In genomic region chr2:117257369-117257768, GRCh38 we compare ENCODE assay signal across 35 cellular contexts.
"Had no signal": no experiment of that assay in that cellular context is flagged by ENCODE, and none has a peak within 500 bp of the region (broad histone marks: within the 10 kb centered on the region; RNA-seq: fewer than 3 reads in every experiment).

No MANE protein-coding gene starts in this region.

- H3K36me3 ChIP-seq: MG63 had no signal

- H3K9me3 ChIP-seq: MG63 had no signal

- DNase-seq: Karpas-422, Kasumi-1, MG63, MM.1S, MV-4-11, NCI-H1048, NCI-H1092, NCI-H1092 treated with DMSO at 0.1 percent for 48 hours, NCI-H1105, NCI-H1105 treated with DMSO at 0.1 percent for 48 hours, NCI-H1417, NCI-H1417 treated with DMSO at 0.1 percent for 48 hours, NCI-H1436, NCI-H1436 treated with DMSO at 0.1 percent for 48 hours, NCI-H146, NCI-H1694, NCI-H1694 treated with DMSO at 0.1 percent for 48 hours, NCI-H187, NCI-H187 treated with DMSO at 0.1 percent for 48 hours, NCI-H1930, NCI-H2029, NCI-H2029 treated with DMSO at 0.1 percent for 48 hours, NCI-H2081, NCI-H2081 treated with DMSO at 0.1 percent for 48 hours, NCI-H2107, NCI-H2171, NCI-H2171 treated with DMSO at 0.1 percent for 48 hours, NCI-H2227 treated with DMSO at 0.1 percent for 48 hours, NCI-H226, NCI-H345, NCI-H446, NCI-H446 treated with DMSO at 0.1 percent for 48 hours, NCI-H510A, NCI-H510A treated with DMSO at 0.1 percent for 48 hours, NCI-H524 had no signal

- H3K4me3 ChIP-seq: MG63 had no signal

- H3K27me3 ChIP-seq: MG63 had no signal
